Comparison of ENCODE assay signal across 1 cellular context in genomic region chr17:80263253-80264047, GRCh38.
TF ChIP-seq lines count a peak whose summit lies in the region.

No MANE protein-coding gene starts in this region.

TF ChIP-seq in HepG2, 621 proteins besides CTCF, POLR2A, EP300 and RAD21 (continued from another document and continues in another):
- TF ChIP-seq ZNF609 (CRISPR knock-in tag; IDR thresholded peaks at IDR 0.05; ENCODE audit: borderline replicate concordance) = no peak
- peak; percentile 47; the same call in 1 of the 2 replicates for TF ChIP-seq HNF4G (IDR thresholded peaks at IDR 0.05; ENCODE audit: borderline replicate concordance, low read depth, low read length)
- TF ChIP-seq HNF4G (CRISPR knock-in tag; IDR thresholded peaks at IDR 0.05; ENCODE audit: borderline replicate concordance, low read depth) = no peak
- TF ChIP-seq MNT (IDR thresholded peaks at IDR 0.05) = peak; percentile 54; the same call in 1 of the 2 replicates
- no peak for TF ChIP-seq NFRKB (IDR thresholded peaks at IDR 0.05)
- no peak for TF ChIP-seq TRIM22 (IDR thresholded peaks at IDR 0.05)
- no peak for TF ChIP-seq ZUFSP (CRISPR knock-in tag; IDR thresholded peaks at IDR 0.05; ENCODE audit: borderline replicate concordance)
- TF ChIP-seq ZNF670 (CRISPR knock-in tag; IDR thresholded peaks at IDR 0.05; ENCODE audit: borderline replicate concordance) = no peak
- TF ChIP-seq ZNF724P (CRISPR knock-in tag; IDR thresholded peaks at IDR 0.05; ENCODE audit: borderline replicate concordance) = no peak; the same call in 1 of the 2 replicates
- TF ChIP-seq SMAD3 (CRISPR knock-in tag; IDR thresholded peaks at IDR 0.05) = peak; percentile 63; the same call in 1 of the 2 replicates
- TF ChIP-seq ZNF230 (CRISPR knock-in tag; IDR thresholded peaks at IDR 0.05) = no peak
- TF ChIP-seq WIZ (CRISPR knock-in tag; IDR thresholded peaks at IDR 0.05) = no peak; the same call in 1 of the 2 replicates
- TF ChIP-seq JUND (CRISPR knock-in tag; IDR thresholded peaks at IDR 0.05) = no peak
- peak; percentile 100 for TF ChIP-seq IRF2 (CRISPR knock-in tag; IDR thresholded peaks at IDR 0.05)
- no peak for TF ChIP-seq ZNF7 (CRISPR knock-in tag; IDR thresholded peaks at IDR 0.05)
- 0 out of 2 replicates have a peak, but pooled peaks have one; percentile 73 for TF ChIP-seq ZNF280B (CRISPR knock-in tag; IDR thresholded peaks at IDR 0.05; ENCODE audit: borderline replicate concordance)
- 0 out of 2 replicates have a peak, but pooled peaks have one; percentile 29 for TF ChIP-seq ZNF891 (CRISPR knock-in tag; IDR thresholded peaks at IDR 0.05)
- TF ChIP-seq MXD3 (CRISPR knock-in tag; IDR thresholded peaks at IDR 0.05) = peak; percentile 62; the same call in 1 of the 2 replicates
- peak; percentile 69 for TF ChIP-seq KMT2A (CRISPR knock-in tag; IDR thresholded peaks at IDR 0.05)
- peak; percentile 67 for TF ChIP-seq ZNF547 (CRISPR knock-in tag; IDR thresholded peaks at IDR 0.05)
- TF ChIP-seq HMG20B (CRISPR knock-in tag; conservative IDR thresholded peaks at IDR 0.05) = peak; percentile 95
- no peak for TF ChIP-seq ZNF3 (CRISPR knock-in tag; IDR thresholded peaks at IDR 0.05)
- peak; percentile 78 for TF ChIP-seq HDAC1 (CRISPR knock-in tag; IDR thresholded peaks at IDR 0.05)
- no peak; the same call in 1 of the 2 replicates for TF ChIP-seq NFYC (CRISPR knock-in tag; IDR thresholded peaks at IDR 0.05)
- TF ChIP-seq KAT2B (IDR thresholded peaks at IDR 0.05; ENCODE audit: borderline replicate concordance, low read depth, low read length) = no peak
- TF ChIP-seq ATRX (CRISPR knock-in tag; IDR thresholded peaks at IDR 0.05; ENCODE audit: borderline replicate concordance) = no peak
- TF ChIP-seq ZNF326 (CRISPR knock-in tag; IDR thresholded peaks at IDR 0.05; ENCODE audit: borderline replicate concordance) = peak; percentile 90; the same call in 1 of the 2 replicates
- no peak for TF ChIP-seq NFIB (CRISPR knock-in tag; IDR thresholded peaks at IDR 0.05; ENCODE audit: borderline replicate concordance)
- TF ChIP-seq SMARCC2 (IDR thresholded peaks at IDR 0.05) = no peak
- no peak for TF ChIP-seq YEATS2 (CRISPR knock-in tag; IDR thresholded peaks at IDR 0.05; ENCODE audit: borderline replicate concordance)
- peak; percentile 96 for TF ChIP-seq IRF1 (CRISPR knock-in tag; IDR thresholded peaks at IDR 0.05; ENCODE audit: low read depth)
- TF ChIP-seq CERS6 (CRISPR knock-in tag; IDR thresholded peaks at IDR 0.05) = no peak; the same call in 1 of the 2 replicates
- TF ChIP-seq NR2F1 (CRISPR knock-in tag; IDR thresholded peaks at IDR 0.05) = peak; percentile 9 to 14; a peak in 1 of 4 replicates
- TF ChIP-seq DMTF1 (CRISPR knock-in tag; IDR thresholded peaks at IDR 0.05) = no peak
- TF ChIP-seq ZZZ3 (CRISPR knock-in tag; IDR thresholded peaks at IDR 0.05; ENCODE audit: borderline replicate concordance) = no peak; the same call in 1 of the 2 replicates
- TF ChIP-seq NFKB2 (CRISPR knock-in tag; IDR thresholded peaks at IDR 0.05; ENCODE audit: borderline replicate concordance) = peak; percentile 48; the same call in 1 of the 2 replicates
- no peak for TF ChIP-seq SP1 (IDR thresholded peaks at IDR 0.05)
- TF ChIP-seq SP1 (CRISPR knock-in tag; IDR thresholded peaks at IDR 0.05) = no peak
- peak; percentile 79; the same call in 1 of the 2 replicates for TF ChIP-seq ZNF501 (CRISPR knock-in tag; IDR thresholded peaks at IDR 0.05)
- TF ChIP-seq ZNF850 (CRISPR knock-in tag; conservative IDR thresholded peaks at IDR 0.05) = no peak
- no peak for TF ChIP-seq RNF219 (CRISPR knock-in tag; IDR thresholded peaks at IDR 0.05)
- TF ChIP-seq PHF20 (CRISPR knock-in tag; IDR thresholded peaks at IDR 0.05) = peak; percentile 71; the same call in 1 of the 2 replicates
- TF ChIP-seq KLF11 (CRISPR knock-in tag; IDR thresholded peaks at IDR 0.05) = 0 out of 2 replicates have a peak, but pooled peaks have one; percentile 47
